2 cellular contexts compared by ENCODE assay signal in genomic region chr16:30951785-30952184, GRCh38.
TF ChIP-seq lines count a peak whose summit lies in the region.

No MANE protein-coding gene starts in this region.

TF ChIP-seq in HEK293, 187 proteins besides CTCF, POLR2A, EP300 and RAD21:
- TF ChIP-seq PRDM1 (tag by site-specific recombination; IDR thresholded peaks at IDR 0.05) (peak; percentile 93), ZNF776 (tag by site-specific recombination; IDR thresholded peaks at IDR 0.05; ENCODE audit: borderline replicate concordance) (no peak), GLI4 (tag by site-specific recombination; IDR thresholded peaks at IDR 0.05) (no peak), TSHZ1 (tag by site-specific recombination; IDR thresholded peaks at IDR 0.05; ENCODE audit: borderline replicate concordance) (no peak), KLF7 (tag by site-specific recombination; IDR thresholded peaks at IDR 0.05; ENCODE audit: borderline replicate concordance) (no peak)
- TF ChIP-seq, protein P1, sequence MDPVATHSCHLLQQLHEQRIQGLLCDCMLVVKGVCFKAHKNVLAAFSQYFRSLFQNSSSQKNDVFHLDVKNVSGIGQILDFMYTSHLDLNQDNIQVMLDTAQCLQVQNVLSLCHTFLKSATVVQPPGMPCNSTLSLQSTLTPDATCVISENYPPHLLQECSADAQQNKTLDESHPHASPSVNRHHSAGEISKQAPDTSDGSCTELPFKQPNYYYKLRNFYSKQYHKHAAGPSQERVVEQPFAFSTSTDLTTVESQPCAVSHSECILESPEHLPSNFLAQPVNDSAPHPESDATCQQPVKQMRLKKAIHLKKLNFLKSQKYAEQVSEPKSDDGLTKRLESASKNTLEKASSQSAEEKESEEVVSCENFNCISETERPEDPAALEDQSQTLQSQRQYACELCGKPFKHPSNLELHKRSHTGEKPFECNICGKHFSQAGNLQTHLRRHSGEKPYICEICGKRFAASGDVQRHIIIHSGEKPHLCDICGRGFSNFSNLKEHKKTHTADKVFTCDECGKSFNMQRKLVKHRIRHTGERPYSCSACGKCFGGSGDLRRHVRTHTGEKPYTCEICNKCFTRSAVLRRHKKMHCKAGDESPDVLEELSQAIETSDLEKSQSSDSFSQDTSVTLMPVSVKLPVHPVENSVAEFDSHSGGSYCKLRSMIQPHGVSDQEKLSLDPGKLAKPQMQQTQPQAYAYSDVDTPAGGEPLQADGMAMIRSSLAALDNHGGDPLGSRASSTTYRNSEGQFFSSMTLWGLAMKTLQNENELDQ (tag by site-specific recombination; IDR thresholded peaks at IDR 0.05; ENCODE audit: low read depth) = peak; percentile 11; the same call in 1 of the 2 replicates

TF ChIP-seq in K562, 482 proteins besides CTCF, POLR2A, EP300 and RAD21:
- no peak for TF ChIP-seq MECOM (CRISPR knock-in tag; IDR thresholded peaks at IDR 0.05)
- TF ChIP-seq ZNF445 (CRISPR knock-in tag; IDR thresholded peaks at IDR 0.05; ENCODE audit: low read depth) = no peak
- TF ChIP-seq E2F1 (CRISPR knock-in tag; IDR thresholded peaks at IDR 0.05) = no peak
- TF ChIP-seq, protein P2, sequence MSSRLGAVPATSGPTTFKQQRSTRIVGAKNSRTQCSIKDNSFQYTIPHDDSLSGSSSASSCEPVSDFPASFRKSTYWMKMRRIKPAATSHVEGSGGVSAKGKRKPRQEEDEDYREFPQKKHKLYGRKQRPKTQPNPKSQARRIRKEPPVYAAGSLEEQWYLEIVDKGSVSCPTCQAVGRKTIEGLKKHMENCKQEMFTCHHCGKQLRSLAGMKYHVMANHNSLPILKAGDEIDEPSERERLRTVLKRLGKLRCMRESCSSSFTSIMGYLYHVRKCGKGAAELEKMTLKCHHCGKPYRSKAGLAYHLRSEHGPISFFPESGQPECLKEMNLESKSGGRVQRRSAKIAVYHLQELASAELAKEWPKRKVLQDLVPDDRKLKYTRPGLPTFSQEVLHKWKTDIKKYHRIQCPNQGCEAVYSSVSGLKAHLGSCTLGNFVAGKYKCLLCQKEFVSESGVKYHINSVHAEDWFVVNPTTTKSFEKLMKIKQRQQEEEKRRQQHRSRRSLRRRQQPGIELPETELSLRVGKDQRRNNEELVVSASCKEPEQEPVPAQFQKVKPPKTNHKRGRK (tag; IDR thresholded peaks at IDR 0.05) = 0 out of 2 replicates have a peak, but pooled peaks have one; percentile 24
- peak; percentile 46; the same call in 1 of the 2 replicates for TF ChIP-seq SUPT5H (IDR thresholded peaks at IDR 0.05)
- TF ChIP-seq KAT7 (CRISPR knock-in tag; IDR thresholded peaks at IDR 0.05; ENCODE audit: borderline replicate concordance) = no peak
- TF ChIP-seq DMBX1 (CRISPR knock-in tag; IDR thresholded peaks at IDR 0.05; ENCODE audit: borderline replicate concordance) = no peak
